1 cellular context compared by ENCODE assay signal in genomic region chr12:67633708-67634107, GRCh38.
A peak's percentile ranks its signal among the peaks of the same experiment; 100 is the strongest.
TF ChIP-seq lines count a peak whose summit lies in the region.

No MANE protein-coding gene starts in this region.

TF ChIP-seq in K562, 482 proteins besides CTCF, POLR2A, EP300 and RAD21:
- TF ChIP-seq ARID3B (CRISPR knock-in tag; IDR thresholded peaks at IDR 0.05; ENCODE audit: borderline replicate concordance) (no peak), USF2 (CRISPR knock-in tag; IDR thresholded peaks at IDR 0.05) (0 out of 2 replicates have a peak, but pooled peaks have one; percentile 1), FOXJ3 (CRISPR knock-in tag; IDR thresholded peaks at IDR 0.05) (no peak)
